ENCODE assay signal across 9 cellular contexts in the genomic region with DNA sequence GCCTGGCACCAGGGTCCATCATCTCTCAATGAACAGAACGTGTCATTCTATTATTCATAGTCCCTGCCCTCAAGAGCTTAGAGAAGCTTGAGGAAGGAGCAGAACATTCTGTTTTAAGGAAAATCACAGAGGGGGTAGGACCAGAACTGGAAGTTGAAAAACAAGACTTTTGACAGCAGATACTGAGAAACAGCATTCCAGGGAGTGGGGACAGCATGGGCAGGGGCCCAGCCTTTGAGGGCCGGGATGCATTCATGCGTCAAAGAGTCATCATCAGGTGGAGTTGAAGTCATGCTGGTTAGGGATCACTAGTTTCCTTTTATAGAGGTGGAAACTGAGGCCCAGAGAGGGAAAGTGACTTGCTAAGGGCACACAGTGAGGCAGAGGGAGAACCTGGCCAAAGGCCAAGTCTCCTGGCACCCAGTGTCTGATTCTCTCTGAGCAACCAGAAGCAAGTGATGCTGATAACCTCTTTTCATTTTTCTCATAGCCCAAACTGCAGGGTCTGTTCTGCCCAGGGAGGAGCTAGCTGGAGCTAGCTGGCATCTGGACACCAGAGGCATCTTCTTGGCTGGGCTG. TPM values are rescaled to one million over a fixed set of nuclear protein-coding genes. Genes with fewer than 3 reads are reported as not detected.
DNase-seq lines count a peak whose midpoint lies in the region; ATAC-seq, FAIRE-seq and TF ChIP-seq lines count a peak whose summit lies in the region.
"Had no signal": no experiment of that assay in that cellular context is flagged by ENCODE, and none has a peak within 500 bp of the region (broad histone marks: within the 10 kb centered on the region; RNA-seq: fewer than 3 reads in every experiment).

No MANE protein-coding gene starts in this region.

- peaks cover 8% of the 10 kb centered on the region for H3K36me3 Mint-ChIP-seq in T-helper 1 cell treated with Interleukin-12 subunit alpha and Interleukin-12 subunit beta and Interleukin-4 antibody, amounts not matched to agents 30 μg/mL and 1 μg/mL, for 36 hours (ENCODE audit: low read depth)

- H3K9me3 Mint-ChIP-seq in T-helper 1 cell treated with Interleukin-12 subunit alpha and Interleukin-12 subunit beta and Interleukin-4 antibody, amounts not matched to agents 30 μg/mL and 1 μg/mL, for 36 hours = no peaks in the 10 kb centered on the region

- CTCF ChIA-PET in Panc1 (lab: Charles Lee) = no interaction called here

- H3K36me3 ChIP-seq in Panc1 (ENCODE audit: control insufficient read depth, insufficient read depth, low read length) = peaks cover 3% of the 10 kb centered on the region; the same call in 1 of the 2 replicates
- no peaks in the 10 kb centered on the region for H3K36me3 ChIP-seq in stomach

- H3K4me3 ChIP-seq in Panc1 (ENCODE audit: low read depth in 2 of 2, low read length in 2 of 2) (no peak overlapping the region), stomach (no peak overlapping the region)

- H3K27ac Mint-ChIP-seq in T-helper 1 cell treated with Interleukin-12 subunit alpha and Interleukin-12 subunit beta and Interleukin-4 antibody, amounts not matched to agents 30 μg/mL and 1 μg/mL, for 36 hours = peak overlapping the region; percentile 97

- in situ Hi-C loops in Panc1 (cut with HindIII; ENCODE audit: low pct_unique_long_range_greater_than_20kb, low sequenced_read_pairs) = no loop called here

- H3K4me3 Mint-ChIP-seq in T-helper 1 cell treated with Interleukin-12 subunit alpha and Interleukin-12 subunit beta and Interleukin-4 antibody, amounts not matched to agents 30 μg/mL and 1 μg/mL, for 36 hours = peak overlapping the region; percentile 85

- 70 to 78% (median 74%) methylated on average over 3 of the region's 3 CpGs for WGBS in stomach, 5 donors

- TF ChIP-seq EP300 in stomach (IDR thresholded peaks at IDR 0.05) = no peak

- TF ChIP-seq CTCF in Panc1 (IDR thresholded peaks at IDR 0.05) = no peak
- no peak for TF ChIP-seq CTCF in stomach (IDR thresholded peaks at IDR 0.05)

- FAIRE-seq in GM12891 (lab: Jason Lieb, UNC) = no peak

- BruUV-seq in Panc1 (replicated peaks; lab: Mats Ljungman, UMichigan) = no TSS peak

- H3K9me3 ChIP-seq in Panc1 (ENCODE audit: control insufficient read depth, insufficient read depth, low read depth, low read length) (no peaks in the 10 kb centered on the region), stomach (no peaks in the 10 kb centered on the region)

- H3K4me1 ChIP-seq in Panc1 (ENCODE audit: control insufficient read depth, insufficient read depth, low read length) = peaks cover 43% of the 10 kb centered on the region
- H3K4me1 ChIP-seq in stomach = peaks cover 66 to 79% (median 74%) of the 10 kb centered on the region in 4 donors

- intact Hi-C loops in Panc1 (cut with micrococcal nuclease; ENCODE audit: unreplicated experiment) = no loop called here
- intact Hi-C loops in stomach (cut with DNase I; ENCODE audit: low total_unique reads) = no loop called here

- ATAC-seq in Panc1 = no peak
- ATAC-seq in HG02759 (IDR thresholded peaks at IDR 0.05; ENCODE audit: unreplicated experiment) = no peak

- H3K27ac ChIP-seq in Panc1 (ENCODE audit: low read length) (peak overlapping the region; percentile 81; the same call in 1 of the 2 replicates), stomach (peak overlapping the region; percentile 97 to 99 (median 98))

- H3K27me3 ChIP-seq in Panc1 (ENCODE audit: control insufficient read depth, insufficient read depth, low read length) = no peaks in the 10 kb centered on the region
- H3K27me3 ChIP-seq in stomach = peaks cover 0 to 7% (median 0%) of the 10 kb centered on the region in 3 donors
- H3K27me3 ChIP-seq: dorsolateral prefrontal cortex had no signal

- no peak for DNase-seq in T-helper 1 cell
- DNase-seq in Panc1 (ENCODE audit: low read depth, low spot score) = no peak
- peak; percentile 69 for DNase-seq in glomerular visceral epithelial cell (ENCODE audit: extremely low spot score)
- DNase-seq in stomach = peak; percentile 43
- no peak for DNase-seq in GM12891 (ENCODE audit: insufficient read length, low spot score)
- no peak for DNase-seq in SKM-1 (lab: John Stamatoyannopoulos, UW; ENCODE audit: unreplicated experiment)

- no peaks in the 10 kb centered on the region for H3K27me3 Mint-ChIP-seq in T-helper 1 cell treated with Interleukin-12 subunit alpha and Interleukin-12 subunit beta and Interleukin-4 antibody, amounts not matched to agents 30 μg/mL and 1 μg/mL, for 36 hours (ENCODE audit: low read depth)

- peaks cover 47% of the 10 kb centered on the region for H3K4me1 Mint-ChIP-seq in T-helper 1 cell treated with Interleukin-12 subunit alpha and Interleukin-12 subunit beta and Interleukin-4 antibody, amounts not matched to agents 30 μg/mL and 1 μg/mL, for 36 hours (ENCODE audit: low read depth)

- TF ChIP-seq POLR2A in stomach (IDR thresholded peaks at IDR 0.05) (no peak), GM12891 (IDR thresholded peaks at IDR 0.05; ENCODE audit: low read depth, low read length) (no peak)

- POLR2A ChIA-PET in Panc1 (lab: Charles Lee) = no interaction called here

TF ChIP-seq in GM12891, 5 proteins besides CTCF, POLR2A, EP300 and RAD21:
- TF ChIP-seq POU2F2 (IDR thresholded peaks at IDR 0.05; ENCODE audit: low read depth, low read length) = no peak

RNA-seq across cellular contexts. Expression of a gene that starts 41.5 kb away (rescaled TPM):
- total RNA-seq in Panc1 (2021; ENCODE audit: unreplicated experiment) = 67.5 TPM
- 62.5 TPM for polyA plus RNA-seq in Panc1 (2012; ENCODE audit: insufficient read length)
- total RNA-seq in stomach = 10 to 100 TPM; 14.9 to 77.7 (median 31.3) TPM
- 1 to 10 TPM; 5.2 to 8.7 (median 7.6) TPM for polyA plus RNA-seq in stomach
- polyA plus RNA-seq in GM12891 (2012; ENCODE audit: low read depth, missing spikeins) = 0.59 TPM

Comparison
In these comparisons a context has a peak if more than half of its experiments do, and no peak if none do; other contexts are left out.
1. DNase-seq: peak in glomerular visceral epithelial cell (single experiment) and stomach (single experiment); none in T-helper 1 cell (0 of 5), Panc1 (single experiment), GM12891 (single experiment) and SKM-1 (single experiment).